ENCODE assay signal across 17 cellular contexts in genomic region chr1:195954848-195955247, GRCh38.
DNase-seq lines count a peak whose midpoint lies in the region; ATAC-seq and TF ChIP-seq lines count a peak whose summit lies in the region.
"Had no signal": no experiment of that assay in that cellular context is flagged by ENCODE, and none has a peak within 500 bp of the region (broad histone marks: within the 10 kb centered on the region; RNA-seq: fewer than 3 reads in every experiment).

No MANE protein-coding gene starts in this region.

- H3K4me3 ChIP-seq in heart right ventricle: no peak overlapping the region
- H3K4me3 ChIP-seq: A549, HAP-1 had no signal

- H3K27me3 ChIP-seq in heart right ventricle: no peaks in the 10 kb centered on the region
- H3K27me3 ChIP-seq: BE2C had no signal

- DNase-seq in SK-N-DZ (ENCODE audit: low spot score) (peak; percentile 5), SW480 (ENCODE audit: low spot score) (peak; percentile 7), heart right ventricle (peak; percentile 11 to 50), islet precursor cell (peak; percentile 37), NCI-H2196 treated with DMSO at 0.1 percent for 48 hours (lab: John Stamatoyannopoulos, UW; ENCODE audit: unreplicated experiment) (no peak), cerebellar cortex (ENCODE audit: low spot score) (no peak), DMS153 treated with DMSO at 0.1 percent for 48 hours (lab: John Stamatoyannopoulos, UW; ENCODE audit: unreplicated experiment) (no peak)
- DNase-seq: BE2C; CD4-positive, alpha-beta memory T cell; COR-L47; DMS153; DND-41; GDM1; GOT3 had no signal

- TF ChIP-seq CTCF in heart right ventricle (IDR thresholded peaks at IDR 0.05): no peak

- WGBS in heart right ventricle, 2 donors: 33 to 34% methylated on average over 6 of the region's 6 CpGs

- intact Hi-C loops in heart right ventricle (cut with DNase I): no loop called here

- peaks cover 0 to 8% (median 0%) of the 10 kb centered on the region in 9 donors for H3K4me1 ChIP-seq in heart right ventricle
- H3K4me1 ChIP-seq: A549, BE2C had no signal

- peak overlapping the region in 1 of 10 donors; percentile 37 for H3K27ac ChIP-seq in heart right ventricle
- H3K27ac ChIP-seq: A549, C4-2B had no signal

- H3K36me3 ChIP-seq in heart right ventricle: no peaks in the 10 kb centered on the region
- H3K36me3 ChIP-seq: BE2C, HAP-1 had no signal

- no peaks in the 10 kb centered on the region for H3K9me3 ChIP-seq in heart right ventricle
- H3K9me3 ChIP-seq: A549, BE2C, HAP-1 had no signal

- peak in 7 of 8 donors; percentile 63 to 97 (median 94) for ATAC-seq in heart right ventricle
- ATAC-seq: A549 had no signal

Comparison
In these comparisons a context has a peak if more than half of its experiments do, and no peak if none do; other contexts are left out.
1. DNase-seq: peak in SK-N-DZ (single experiment), SW480 (single experiment), heart right ventricle (2 of 2) and islet precursor cell (single experiment); none in NCI-H2196 treated with DMSO at 0.1 percent for 48 hours (single experiment), cerebellar cortex (single experiment) and DMS153 treated with DMSO at 0.1 percent for 48 hours (single experiment).